In the genomic region with DNA sequence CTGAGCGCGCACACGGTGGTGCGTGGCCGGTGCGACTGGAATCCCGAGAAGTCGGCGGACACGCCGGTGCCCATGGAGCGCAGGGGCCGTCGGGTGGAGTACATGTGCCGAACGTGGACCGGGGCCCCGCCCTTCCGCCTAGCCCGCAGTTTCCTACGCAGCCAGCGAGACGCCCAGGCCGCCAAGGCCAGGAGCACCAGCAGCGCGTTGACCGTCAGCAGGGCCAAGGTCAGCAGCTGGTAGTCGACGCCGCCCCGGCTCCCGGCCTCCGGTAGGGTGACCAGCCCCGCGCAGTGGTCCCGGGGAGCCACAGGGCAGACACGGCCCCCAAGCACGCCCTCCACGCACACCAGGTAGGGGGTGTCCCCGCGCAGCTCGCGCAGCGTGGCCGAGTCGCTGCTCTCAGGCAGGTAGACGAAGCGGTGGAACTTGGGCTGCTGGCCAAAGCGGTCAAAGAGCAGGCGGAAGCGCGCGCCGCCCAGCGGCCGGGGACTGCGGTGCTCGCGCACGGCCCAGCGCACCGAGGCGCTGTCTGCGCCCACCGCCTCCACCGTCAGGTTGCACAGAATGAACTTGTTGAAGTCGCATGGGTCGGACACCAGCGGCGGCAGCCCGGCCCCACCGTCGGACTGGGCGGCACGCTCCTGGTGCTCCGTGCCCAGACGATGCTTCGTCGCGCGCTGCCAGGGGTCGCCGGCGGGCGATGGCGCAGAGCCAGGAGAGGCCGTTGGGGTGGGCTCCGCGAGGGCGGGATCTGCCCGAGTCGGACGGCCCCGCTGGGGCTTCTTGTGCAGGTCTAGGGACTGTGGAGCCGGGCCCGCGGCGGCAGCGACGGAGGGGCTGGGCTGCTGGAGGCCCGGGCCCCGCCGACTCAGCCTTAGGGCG, we compare ENCODE assay signal across 8 cellular contexts. TPM values are rescaled to one million over a fixed set of nuclear protein-coding genes. Genes with fewer than 3 reads are reported as not detected.
DNase-seq lines count a peak whose midpoint lies in the region; ATAC-seq, FAIRE-seq and TF ChIP-seq lines count a peak whose summit lies in the region.

No MANE protein-coding gene starts in this region.

- CTCF ChIA-PET in activated CD4-positive, alpha-beta T cell treated with anti-CD3 and anti-CD28 coated beads for 36 hours (lab: Charles Lee), result interaction anchor here (0.6 to 3.8 kb wide), 22 partner anchors 8 to 452 kb away, joined by 3 to 26 read pairs (median 4); no protein-coding TSS in a partner anchor

- peak; percentile 53 for ATAC-seq in activated CD4-positive, alpha-beta T cell treated with anti-CD3 and anti-CD28 coated beads for 36 hours
- ATAC-seq in gastrocnemius medialis (peak; percentile 55 to 69), HG03175 (IDR thresholded peaks at IDR 0.05; ENCODE audit: unreplicated experiment) (no peak)

- peak; percentile 63 for TF ChIP-seq CTCF in brain microvascular endothelial cell (IDR thresholded peaks at IDR 0.05; ENCODE audit: low read depth, low read length, missing control alignments)
- peak; percentile 41 to 78 (median 66) for TF ChIP-seq CTCF in gastrocnemius medialis (IDR thresholded peaks at IDR 0.05 in 4 of 5, conservative IDR thresholded peaks at IDR 0.05 in 1 of 5)

- H3K36me3 ChIP-seq in brain microvascular endothelial cell (replicated peaks), result no peaks in the 10 kb centered on the region
- no peaks in the 10 kb centered on the region for H3K36me3 ChIP-seq in gastrocnemius medialis

- DNase-seq in activated CD4-positive, alpha-beta T cell treated with anti-CD3 and anti-CD28 coated beads for 36 hours, result peak; percentile 67
- no peak for DNase-seq in activated CD4-positive, alpha-beta T cell treated with anti-CD3 and anti-CD28 coated beads, Interleukin-2, amount 50 U/mL, for 1 hour
- peak; percentile 65 for DNase-seq in NCI-H2171 treated with DMSO at 0.1 percent for 48 hours (lab: John Stamatoyannopoulos, UW)
- no peak for DNase-seq in brain microvascular endothelial cell
- peak; percentile 86 for DNase-seq in iPS-NIHi7 (ENCODE audit: extremely low spot score)
- DNase-seq in gastrocnemius medialis, result peak; percentile 44 to 57
- no peak for DNase-seq in HTR-8/SVneo (ENCODE audit: insufficient read length, low spot score)

- peak overlapping the region; percentile 24 for H3K4me3 Mint-ChIP-seq in activated CD4-positive, alpha-beta T cell treated with anti-CD3 and anti-CD28 coated beads for 36 hours

- H3K4me3 ChIP-seq in brain microvascular endothelial cell (ENCODE audit: low read depth, low read length) (peak overlapping the region; percentile 49), gastrocnemius medialis (peak overlapping the region; percentile 48 to 85 (median 62))

- H3K27ac ChIP-seq in brain microvascular endothelial cell (no peak overlapping the region), gastrocnemius medialis (peak overlapping the region; percentile 45 to 62 (median 52))

- no peak for FAIRE-seq in HTR-8/SVneo (lab: Jason Lieb, UNC)

- H3K36me3 Mint-ChIP-seq in activated CD4-positive, alpha-beta T cell treated with anti-CD3 and anti-CD28 coated beads for 36 hours (ENCODE audit: low read depth), result no peaks in the 10 kb centered on the region

- H3K4me1 Mint-ChIP-seq in activated CD4-positive, alpha-beta T cell treated with anti-CD3 and anti-CD28 coated beads for 36 hours, result peaks cover 7% of the 10 kb centered on the region

- H3K27me3 ChIP-seq in brain microvascular endothelial cell (replicated peaks) (peaks cover 21% of the 10 kb centered on the region), gastrocnemius medialis (peaks cover 13 to 24% (median 20%) of the 10 kb centered on the region in 3 donors)

- in situ Hi-C loops in brain microvascular endothelial cell (cut with HindIII; ENCODE audit: low pct_ligation_motif_present, low sequenced_read_pairs) (no loop called here), gastrocnemius medialis (cut with MboI; ENCODE audit: low sequenced_read_pairs in 4 of 4) (loop anchor here in 1 of 4 donors (10.0 kb wide), 1 partner anchor 149 kb away; no protein-coding TSS in a partner anchor)

- TF ChIP-seq POLR2A in gastrocnemius medialis (IDR thresholded peaks at IDR 0.05), result no peak

- peaks cover 14 to 23% of the 10 kb centered on the region in 2 donors for H3K4me1 ChIP-seq in gastrocnemius medialis

- H3K27ac Mint-ChIP-seq in activated CD4-positive, alpha-beta T cell treated with anti-CD3 and anti-CD28 coated beads for 36 hours, result no peak overlapping the region

- no peaks in the 10 kb centered on the region for H3K9me3 Mint-ChIP-seq in activated CD4-positive, alpha-beta T cell treated with anti-CD3 and anti-CD28 coated beads for 36 hours (ENCODE audit: low read depth)

- H3K9me3 ChIP-seq in gastrocnemius medialis, result no peaks in the 10 kb centered on the region

- POLR2A ChIA-PET in activated CD4-positive, alpha-beta T cell treated with anti-CD3 and anti-CD28 coated beads for 36 hours (lab: Charles Lee), result no interaction called here

- H3K27me3 Mint-ChIP-seq in activated CD4-positive, alpha-beta T cell treated with anti-CD3 and anti-CD28 coated beads for 36 hours, result peaks cover 53% of the 10 kb centered on the region

- intact Hi-C loops in activated CD4-positive, alpha-beta T cell treated with anti-CD3 and anti-CD28 coated beads for 36 hours (cut with DNase I, micrococcal nuclease), result loop anchor here (1.0 to 10.0 kb wide), 5 partner anchors 146 to 609 kb away; a partner anchor contains a TSS
- intact Hi-C loops in gastrocnemius medialis (cut with DNase I; ENCODE audit: low total_unique reads), result loop anchor here (1.0 to 10.0 kb wide), 4 partner anchors 29 to 146 kb away; no protein-coding TSS in a partner anchor

RNA-seq across cellular contexts. Expression of a gene that starts 2.2 kb away (rescaled TPM):
- not detected for total RNA-seq in activated CD4-positive, alpha-beta T cell treated with anti-CD3 and anti-CD28 coated beads for 36 hours
- 1 to 10 TPM in 1 of 4 donors, under 1 TPM in 3; 0.25 to 1.2 (median 0.63) TPM for total RNA-seq in gastrocnemius medialis

Comparison
In these comparisons a context has a peak if more than half of its experiments do, and no peak if none do; other contexts are left out.
1. DNase-seq: peak in activated CD4-positive, alpha-beta T cell treated with anti-CD3 and anti-CD28 coated beads for 36 hours (single experiment), NCI-H2171 treated with DMSO at 0.1 percent for 48 hours (single experiment), iPS-NIHi7 (single experiment) and gastrocnemius medialis (2 of 2); none in activated CD4-positive, alpha-beta T cell treated with anti-CD3 and anti-CD28 coated beads, Interleukin-2, amount 50 U/mL, for 1 hour (single experiment), brain microvascular endothelial cell (single experiment) and HTR-8/SVneo (single experiment).